Comparison of ENCODE assay signal across 37 cellular contexts in the genomic region with DNA sequence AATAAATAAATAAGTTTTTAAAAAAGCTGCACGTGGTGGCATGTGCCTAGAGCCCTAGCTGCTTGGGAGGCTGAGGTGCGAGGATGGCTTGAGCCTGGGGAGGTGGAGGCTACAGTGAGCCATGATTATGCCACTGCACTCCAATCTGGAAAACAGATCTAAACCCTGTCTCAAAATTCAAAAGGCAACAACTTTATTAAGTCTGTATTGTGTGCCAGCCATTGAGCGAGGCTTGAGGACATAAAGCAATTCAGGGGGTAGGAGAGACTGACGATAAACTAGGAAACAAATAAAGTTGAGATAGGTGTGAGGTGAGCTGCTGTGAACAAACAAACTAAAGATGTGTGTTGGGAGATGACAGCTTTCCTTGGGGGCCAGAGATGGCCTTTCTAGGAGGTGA. TPM values are rescaled to one million over a fixed set of nuclear protein-coding genes. Genes with fewer than 3 reads are reported as not detected.
"Had no signal": no experiment of that assay in that cellular context is flagged by ENCODE, and none has a peak within 500 bp of the region (broad histone marks: within the 10 kb centered on the region; RNA-seq: fewer than 3 reads in every experiment).

No MANE protein-coding gene starts in this region.

- H3K9ac ChIP-seq: KMS-11 had no signal

- H3K9me3 ChIP-seq: MG63 had no signal

- H3K27ac ChIP-seq: KMS-11 had no signal

- H3K4me3 ChIP-seq: MG63 had no signal

- DNase-seq: Karpas-422, Kasumi-1, MG63, MM.1S, MV-4-11, NCI-H1048, NCI-H1092, NCI-H1092 treated with DMSO at 0.1 percent for 48 hours, NCI-H1105, NCI-H1105 treated with DMSO at 0.1 percent for 48 hours, NCI-H1417, NCI-H1417 treated with DMSO at 0.1 percent for 48 hours, NCI-H1436, NCI-H1436 treated with DMSO at 0.1 percent for 48 hours, NCI-H146, NCI-H1694, NCI-H1694 treated with DMSO at 0.1 percent for 48 hours, NCI-H187, NCI-H187 treated with DMSO at 0.1 percent for 48 hours, NCI-H1930, NCI-H2029, NCI-H2029 treated with DMSO at 0.1 percent for 48 hours, NCI-H2081, NCI-H2081 treated with DMSO at 0.1 percent for 48 hours, NCI-H2107, NCI-H2171, NCI-H2227 treated with DMSO at 0.1 percent for 48 hours, NCI-H226, NCI-H345, NCI-H446, NCI-H446 treated with DMSO at 0.1 percent for 48 hours, NCI-H510A, NCI-H510A treated with DMSO at 0.1 percent for 48 hours had no signal

- H3K4me2 ChIP-seq: KMS-11 had no signal

- H3K36me3 ChIP-seq: MG63 had no signal

- H3K27me3 ChIP-seq: MG63 had no signal

RNA-seq across cellular contexts. Expression of a gene that starts 8.7 kb away (rescaled TPM):
- total RNA-seq: LHCN-M2, M059J, NCI-H460 had no signal

RNA-seq across cellular contexts. Expression of a gene that starts 54.5 kb away (rescaled TPM):
- total RNA-seq: LHCN-M2, M059J had no signal
